18 cellular contexts compared by ENCODE assay signal in genomic region chr5:155406815-155407214, GRCh38.
DNase-seq lines count a peak whose midpoint lies in the region; ATAC-seq, FAIRE-seq and TF ChIP-seq lines count a peak whose summit lies in the region.
"Had no signal": no experiment of that assay in that cellular context is flagged by ENCODE, and none has a peak within 500 bp of the region (broad histone marks: within the 10 kb centered on the region; RNA-seq: fewer than 3 reads in every experiment).

No MANE protein-coding gene starts in this region.

- H3F3A ChIP-seq in GM23338 (replicated peaks; ENCODE audit: low read depth), result no peaks in the 10 kb centered on the region

- no peak overlapping the region for H3K9ac ChIP-seq in GM12878 (ENCODE audit: control insufficient read depth, insufficient read depth, low read length)
- H3K9ac ChIP-seq: KMS-11 had no signal

- H2AFZ ChIP-seq in GM12878 (ENCODE audit: control insufficient read depth, low read depth, low read length) (no peak overlapping the region), GM23338 (no peak overlapping the region)

- in situ Hi-C loops in GM12878 (cut with MboI), result no loop called here

- peaks cover 2% of the 10 kb centered on the region; the same call in 1 of the 3 replicates for H3K9me3 Mint-ChIP-seq in GM23338

- 10% methylated on average over 4 of the region's 4 CpGs for WGBS in GM12878 (ENCODE audit: insufficient coverage, insufficient replicate concordance, low lambda C conversion rate, missing lambda C conversion rate)

- TF ChIP-seq CTCF in GM12878 (IDR thresholded peaks at IDR 0.05 in 2 of 3, conservative IDR thresholded peaks at IDR 0.05 in 1 of 3; ENCODE audit: control insufficient read depth in 2 of 3, extremely low read depth in 1 of 3, insufficient read depth in 1 of 3, low read depth in 3 of 3, low read length in 3 of 3) (no peak), GM10266 (IDR thresholded peaks at IDR 0.05; ENCODE audit: control insufficient read depth, insufficient read depth, low read depth, missing control alignments) (no peak), GM23338 (conservative IDR thresholded peaks at IDR 0.05; ENCODE audit: low read depth in 2 of 2) (no peak)

- H3K9me3 ChIP-seq in GM12878 (replicated peaks; ENCODE audit: control insufficient read depth, insufficient read depth, low read length), result no peaks in the 10 kb centered on the region
- H3K9me3 ChIP-seq: BE2C, HAP-1, MG63 had no signal

- no peaks in the 10 kb centered on the region for H3K9me2 ChIP-seq in GM23338 (ENCODE audit: insufficient read depth)

- H3K4me1 ChIP-seq in GM12878 (ENCODE audit: control insufficient read depth, insufficient read depth, low read length) (no peaks in the 10 kb centered on the region), GM23338 (ENCODE audit: insufficient read depth) (no peaks in the 10 kb centered on the region)
- H3K4me1 ChIP-seq: BE2C, HAP-1 had no signal

- no peak overlapping the region for H3K4me3 ChIP-seq in GM12878
- no peak overlapping the region for H3K4me3 ChIP-seq in GM23338
- H3K4me3 ChIP-seq: HAP-1, MG63 had no signal

- peak; percentile 76 for FAIRE-seq in GM18507 (lab: Jason Lieb, UNC)
- no peak for FAIRE-seq in GM12878 (lab: Jason Lieb, UNC)
- FAIRE-seq: HepG2 had no signal

- intact Hi-C loops in GM12878 (cut with micrococcal nuclease; ENCODE audit: unreplicated experiment), result no loop called here

- no TSS peak for BruUV-seq in GM12878 (replicated peaks; lab: Mats Ljungman, UMichigan)

- H3K4me2 ChIP-seq in GM12878 (ENCODE audit: control insufficient read depth, insufficient read depth) (no peak overlapping the region), GM23338 (no peak overlapping the region)
- H3K4me2 ChIP-seq: KMS-11 had no signal

- no peaks in the 10 kb centered on the region for H3K27me3 Mint-ChIP-seq in GM23338 (ENCODE audit: insufficient read depth, low read depth, poor library complexity)

- H3K36me3 ChIP-seq in GM12878 (ENCODE audit: control insufficient read depth in 2 of 2, insufficient read depth in 2 of 2, low read length in 1 of 2), result no peaks in the 10 kb centered on the region
- no peaks in the 10 kb centered on the region for H3K36me3 ChIP-seq in GM23338 (ENCODE audit: insufficient read depth)
- H3K36me3 ChIP-seq: BE2C, HAP-1, MG63 had no signal

- DNase-seq in GM18507 (ENCODE audit: extremely low spot score, insufficient read length, low read depth) (no peak), NAMALWA (ENCODE audit: low spot score) (peak; percentile 40), GM12878 (ENCODE audit: low read depth, low spot score) (no peak), GM10266 (ENCODE audit: extremely low spot score) (no peak), GM23338 (ENCODE audit: low spot score) (no peak)
- DNase-seq: BE2C, DMS 273 treated with DMSO at 0.1 percent for 48 hours, MG63, NCI-H146, NCI-H2081 treated with DMSO at 0.1 percent for 48 hours, NCI-H2227 treated with DMSO at 0.1 percent for 48 hours, NCI-H69, T-helper 9 cell had no signal

- H4K20me1 ChIP-seq in GM12878 (ENCODE audit: control insufficient read depth, insufficient read depth), result no peaks in the 10 kb centered on the region
- H4K20me1 ChIP-seq in GM23338 (replicated peaks; ENCODE audit: insufficient read depth), result no peaks in the 10 kb centered on the region

- POLR2A ChIA-PET in GM12878 (lab: Charles Lee), result no interaction called here

- ATAC-seq in GM21360 (IDR thresholded peaks at IDR 0.05; ENCODE audit: unreplicated experiment) (peak; percentile 54), GM12878 (peak; percentile 50; the same call in 2 of the 3 replicates), GM23338 (no peak), HG02798 (IDR thresholded peaks at IDR 0.05; ENCODE audit: poor library complexity, unreplicated experiment) (no peak)
- ATAC-seq: HepG2 had no signal

- no peak for TF ChIP-seq RAD21 in GM12878 (IDR thresholded peaks at IDR 0.05; ENCODE audit: insufficient read depth, low read depth, low read length)

- H3K27me3 ChIP-seq in GM12878 (replicated peaks in 1 of 2; ENCODE audit: control insufficient read depth in 2 of 2, insufficient read depth in 2 of 2, low read length in 1 of 2) (no peaks in the 10 kb centered on the region), GM23338 (ENCODE audit: insufficient read depth) (no peaks in the 10 kb centered on the region)
- H3K27me3 ChIP-seq: BE2C had no signal

- H3K27ac Mint-ChIP-seq in GM23338, result no peak overlapping the region; the same call in 1 of the 2 replicates

- H3K36me3 Mint-ChIP-seq in GM23338 (ENCODE audit: low read depth), result no peaks in the 10 kb centered on the region

- RAD21 ChIA-PET in GM12878 (lab: Charles Lee; ENCODE audit: unreplicated experiment), result no interaction called here

- H3K4me1 Mint-ChIP-seq in GM23338, result no peaks in the 10 kb centered on the region

- TF ChIP-seq POLR2A in GM12878 (IDR thresholded peaks at IDR 0.05; ENCODE audit: low read depth, low read length), result no peak

- H3K27ac ChIP-seq in GM12878 (ENCODE audit: control insufficient read depth, insufficient read depth), result no peak overlapping the region
- no peak overlapping the region for H3K27ac ChIP-seq in GM23338 (ENCODE audit: low read depth)
- H3K27ac ChIP-seq: KMS-11 had no signal

- CTCF ChIA-PET in GM12878 (lab: Yijun Ruan, JAX), result no interaction called here

- H3K79me2 ChIP-seq in GM12878 (ENCODE audit: control insufficient read depth, insufficient read depth, low read length) (no peaks in the 10 kb centered on the region), GM23338 (replicated peaks; ENCODE audit: insufficient read depth) (no peaks in the 10 kb centered on the region)

- SMC1A ChIA-PET in GM12878 (lab: Charles Lee; ENCODE audit: uncharacterized antibody, unreplicated experiment), result interaction anchor here (0.7 to 0.9 kb wide), 2 partner anchors 12 to 92 kb away, joined by 3 to 5 read pairs; no protein-coding TSS in a partner anchor

- no peak for TF ChIP-seq EP300 in GM12878 (IDR thresholded peaks at IDR 0.05; ENCODE audit: borderline replicate concordance in 1 of 2, control insufficient read depth in 1 of 2, low read depth in 2 of 2, low read length in 2 of 2)

- no peak overlapping the region for H3K4me3 Mint-ChIP-seq in GM23338

TF ChIP-seq in GM12878, 131 proteins besides CTCF, POLR2A, EP300 and RAD21:
- TF ChIP-seq CREM (IDR thresholded peaks at IDR 0.05; ENCODE audit: low read depth), result no peak
- peak; percentile 91 for TF ChIP-seq SPI1 (IDR thresholded peaks at IDR 0.05; ENCODE audit: borderline replicate concordance, insufficient read depth, low read depth, low read length)
- TF ChIP-seq IRF4 (IDR thresholded peaks at IDR 0.05; ENCODE audit: low read depth, low read length), result peak; percentile 49; the same call in 1 of the 2 replicates
- TF ChIP-seq PML (IDR thresholded peaks at IDR 0.05; ENCODE audit: low read length), result no peak
- no peak for TF ChIP-seq STAT1 (conservative IDR thresholded peaks at IDR 0.05)
- TF ChIP-seq PAX5 (IDR thresholded peaks at IDR 0.05; ENCODE audit: borderline replicate concordance, low read depth, low read length), result no peak
- no peak for TF ChIP-seq MEF2A (IDR thresholded peaks at IDR 0.05; ENCODE audit: insufficient read depth, low read depth, low read length)
- no peak for TF ChIP-seq POU2F2 (IDR thresholded peaks at IDR 0.05; ENCODE audit: borderline replicate concordance, low read depth, low read length)
- no peak for TF ChIP-seq BMI1 (IDR thresholded peaks at IDR 0.05; ENCODE audit: borderline replicate concordance)
- no peak for TF ChIP-seq SUZ12 (IDR thresholded peaks at IDR 0.05; ENCODE audit: unreplicated experiment)
- TF ChIP-seq ATF2 (IDR thresholded peaks at IDR 0.05; ENCODE audit: low read length), result no peak
TF ChIP-seq in GM12878: peak in this region for 2.

TF ChIP-seq in GM23338, 12 proteins besides CTCF, POLR2A, EP300 and RAD21 (continues in another document):
- TF ChIP-seq REST (IDR thresholded peaks at IDR 0.05; ENCODE audit: unreplicated experiment) (no peak), NANOG (IDR thresholded peaks at IDR 0.05; ENCODE audit: borderline replicate concordance) (no peak)

Comparison
In these comparisons a context has a peak if more than half of its experiments do, and no peak if none do; other contexts are left out.
1. ATAC-seq: peak in GM21360 (single experiment) and GM12878 (single experiment); none in GM23338 (single experiment) and HG02798 (single experiment).